Comparison of ENCODE assay signal across 8 cellular contexts in genomic region chr4:121977251-121978168, GRCh38. TPM values are rescaled to one million over a fixed set of nuclear protein-coding genes. Genes with fewer than 3 reads are reported as not detected.
A peak's percentile ranks its signal among the peaks of the same experiment; 100 is the strongest.
DNase-seq lines count a peak whose midpoint lies in the region; ATAC-seq and TF ChIP-seq lines count a peak whose summit lies in the region.

No MANE protein-coding gene starts in this region.

- peak; percentile 99 for ATAC-seq in GM19351 (IDR thresholded peaks at IDR 0.05; ENCODE audit: unreplicated experiment)
- peak; percentile 97 for ATAC-seq in HG03135 (IDR thresholded peaks at IDR 0.05; ENCODE audit: unreplicated experiment)
- ATAC-seq in T-helper 17 cell: peak; percentile 36

- H3K36me3 ChIP-seq in BE2C: no peaks in the 10 kb centered on the region

- H3K27me3 Mint-ChIP-seq in T-helper 17 cell: peaks cover 29% of the 10 kb centered on the region
- H3K27me3 Mint-ChIP-seq in activated CD4-positive, alpha-beta memory T cell treated with anti-CD3 and anti-CD28 coated beads, Interleukin-2, amount 10 ng/mL, durations not matched to agents 7 days and 5 days: peaks cover 13% of the 10 kb centered on the region

- H3K36me3 Mint-ChIP-seq in T-helper 17 cell (ENCODE audit: low read depth): peaks cover 2% of the 10 kb centered on the region
- H3K36me3 Mint-ChIP-seq in activated CD4-positive, alpha-beta memory T cell treated with anti-CD3 and anti-CD28 coated beads, Interleukin-2, amount 10 ng/mL, durations not matched to agents 7 days and 5 days (ENCODE audit: low read depth): no peaks in the 10 kb centered on the region

- CTCF ChIA-PET in activated CD4-positive, alpha-beta memory T cell treated with anti-CD3 and anti-CD28 coated beads, Interleukin-2, amount 10 ng/mL, durations not matched to agents 7 days and 5 days (lab: Charles Lee): interaction anchor here (0.6 to 1.5 kb wide), 2 partner anchors 27 to 859 kb away, joined by 3 to 9 read pairs; no protein-coding TSS in a partner anchor

- TF ChIP-seq CTCF in AG09309 (IDR thresholded peaks at IDR 0.05; ENCODE audit: control insufficient read depth, insufficient read depth, low read depth, low read length, missing control alignments): no peak
- TF ChIP-seq CTCF in BE2C (IDR thresholded peaks at IDR 0.05; ENCODE audit: low read depth, low read length): no peak

- H3K4me1 ChIP-seq in BE2C: no peaks in the 10 kb centered on the region; the same call in 1 of the 2 replicates

- H3K9me3 ChIP-seq in T-helper 17 cell (ENCODE audit: control insufficient read depth, low read length, poor library complexity, severe bottlenecking) (no peaks in the 10 kb centered on the region), BE2C (no peaks in the 10 kb centered on the region)

- DNase-seq in AG09309 (ENCODE audit: low read depth): peak; percentile 27
- no peak for DNase-seq in T-helper 17 cell
- no peak for DNase-seq in kidney tubule cell (ENCODE audit: low spot score)
- no peak for DNase-seq in BE2C
- no peak for DNase-seq in activated CD4-positive, alpha-beta memory T cell treated with anti-CD3 and anti-CD28 coated beads, Interleukin-2, amount 10 ng/mL, durations not matched to agents 7 days and 5 days
- DNase-seq in NCI-H2196 treated with DMSO at 0.1 percent for 48 hours (lab: John Stamatoyannopoulos, UW; ENCODE audit: unreplicated experiment): no peak

- POLR2A ChIA-PET in activated CD4-positive, alpha-beta memory T cell treated with anti-CD3 and anti-CD28 coated beads, Interleukin-2, amount 10 ng/mL, durations not matched to agents 7 days and 5 days (lab: Charles Lee): no interaction called here

- no peak overlapping the region for H3K4me3 Mint-ChIP-seq in T-helper 17 cell
- H3K4me3 Mint-ChIP-seq in activated CD4-positive, alpha-beta memory T cell treated with anti-CD3 and anti-CD28 coated beads, Interleukin-2, amount 10 ng/mL, durations not matched to agents 7 days and 5 days: no peak overlapping the region

- no peaks in the 10 kb centered on the region for H3K9me3 Mint-ChIP-seq in activated CD4-positive, alpha-beta memory T cell treated with anti-CD3 and anti-CD28 coated beads, Interleukin-2, amount 10 ng/mL, durations not matched to agents 7 days and 5 days

- no peak overlapping the region for H3K4me3 ChIP-seq in AG09309 (ENCODE audit: control insufficient read depth, low read depth, low read length)
- H3K4me3 ChIP-seq in BE2C (ENCODE audit: low read depth, low read length): no peak overlapping the region

- H3K4me1 Mint-ChIP-seq in T-helper 17 cell: peaks cover 9% of the 10 kb centered on the region
- H3K4me1 Mint-ChIP-seq in activated CD4-positive, alpha-beta memory T cell treated with anti-CD3 and anti-CD28 coated beads, Interleukin-2, amount 10 ng/mL, durations not matched to agents 7 days and 5 days: peaks cover 8% of the 10 kb centered on the region

- H3K27me3 ChIP-seq in BE2C: no peaks in the 10 kb centered on the region

- H3K27ac Mint-ChIP-seq in T-helper 17 cell: no peak overlapping the region
- H3K27ac Mint-ChIP-seq in activated CD4-positive, alpha-beta memory T cell treated with anti-CD3 and anti-CD28 coated beads, Interleukin-2, amount 10 ng/mL, durations not matched to agents 7 days and 5 days: no peak overlapping the region

RNA-seq across cellular contexts. Expression of gene TRPC3, which starts 25.6 kb away (rescaled TPM):
- not detected for total RNA-seq in T-helper 17 cell
- not detected for polyA plus RNA-seq in BE2C (2012; ENCODE audit: insufficient read depth, insufficient read length, low read depth)
- total RNA-seq in activated CD4-positive, alpha-beta memory T cell treated with anti-CD3 and anti-CD28 coated beads, Interleukin-2, amount 10 ng/mL, durations not matched to agents 7 days and 5 days: 1 to 10 TPM in 1 of 2 experiments, under 1 TPM in 1; 0.70 to 1.1 TPM

Comparison
In these comparisons a context has a peak if more than half of its experiments do, and no peak if none do; other contexts are left out.
1. ATAC-seq: peak in every context shown above with its lines; median percentile 99 in GM19351; 97 in HG03135; 36 in T-helper 17 cell.